In the genomic region with DNA sequence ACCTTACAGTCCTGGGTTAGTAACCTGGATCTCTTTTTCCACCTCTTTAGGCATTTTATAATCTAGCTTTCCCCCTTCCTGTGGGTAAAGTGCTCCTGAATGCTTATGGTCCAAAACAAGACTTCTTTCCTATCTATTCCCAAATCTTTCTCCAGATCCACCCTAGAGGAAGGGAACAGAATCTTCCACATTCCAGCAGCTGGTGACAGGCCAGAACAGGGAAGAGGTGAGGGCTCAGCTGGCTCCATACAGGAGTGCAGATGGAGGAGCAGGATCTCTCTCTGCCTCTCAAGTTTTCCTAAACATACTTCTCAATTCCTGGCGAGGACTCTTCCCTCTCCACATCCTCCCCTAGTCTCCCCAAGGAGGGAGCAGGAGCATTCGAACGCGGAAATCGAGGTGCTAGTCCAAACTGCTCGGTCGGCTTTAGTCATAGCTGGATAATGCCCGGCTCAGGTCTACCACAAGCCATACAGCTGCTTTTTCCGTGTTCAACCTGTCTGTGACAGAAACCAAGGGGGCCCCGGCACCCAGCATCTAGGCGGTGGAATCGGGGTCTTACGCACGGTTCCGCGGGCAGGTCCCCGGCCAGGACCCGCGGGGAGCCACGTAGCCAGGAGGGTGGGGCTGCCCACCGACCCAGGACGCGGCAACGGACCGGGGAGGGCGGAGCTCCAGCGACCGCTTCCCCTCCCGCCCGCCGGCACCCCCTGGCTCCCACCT, we compare ENCODE assay signal across 8 cellular contexts. TPM values are rescaled to one million over a fixed set of nuclear protein-coding genes. Genes with fewer than 3 reads are reported as not detected.
DNase-seq lines count a peak whose midpoint lies in the region; ATAC-seq and TF ChIP-seq lines count a peak whose summit lies in the region.

No MANE protein-coding gene starts in this region.

- H3K4me3 ChIP-seq in epithelial cell of esophagus (ENCODE audit: low read length) (peak overlapping the region; percentile 92), neutrophil (ENCODE audit: low read depth in 1 of 2, low read length in 1 of 2) (peak overlapping the region; percentile 91 to 93)

- no peak for DNase-seq in activated CD4-positive, alpha-beta T cell treated with anti-CD3 and anti-CD28 coated beads, Interleukin-2, amount 10 ng/mL, durations not matched to agents 24 days and 14 days
- DNase-seq in activated CD4-positive, alpha-beta T cell treated with anti-CD3 and anti-CD28 coated beads for 1 hour = no peak
- DNase-seq in RPMI7951 (ENCODE audit: low read depth) (peak; percentile 38), epithelial cell of esophagus (ENCODE audit: low read depth) (peak; percentile 53), HPDE6-E6E7 (ENCODE audit: extremely low spot score) (no peak), dedifferentiated amniotic fluid mesenchymal stem cell (ENCODE audit: extremely low spot score) (no peak)

- peaks cover 53% of the 10 kb centered on the region for H3K4me1 Mint-ChIP-seq in activated CD4-positive, alpha-beta T cell treated with anti-CD3 and anti-CD28 coated beads, Interleukin-2, amount 10 ng/mL, durations not matched to agents 24 days and 14 days

- peak; percentile 39 for ATAC-seq in HG02798 (IDR thresholded peaks at IDR 0.05; ENCODE audit: poor library complexity, unreplicated experiment)

- TF ChIP-seq CTCF in epithelial cell of esophagus (IDR thresholded peaks at IDR 0.05; ENCODE audit: insufficient read depth, low read depth, low read length, missing control alignments) (peak; percentile 18), neutrophil (IDR thresholded peaks at IDR 0.05) (no peak)

- H3K27ac ChIP-seq in neutrophil = peak overlapping the region; percentile 100

- H3K9me3 Mint-ChIP-seq in activated CD4-positive, alpha-beta T cell treated with anti-CD3 and anti-CD28 coated beads, Interleukin-2, amount 10 ng/mL, durations not matched to agents 24 days and 14 days = no peaks in the 10 kb centered on the region

- H3K36me3 ChIP-seq in neutrophil = peaks cover 7% of the 10 kb centered on the region

- H3K4me1 ChIP-seq in neutrophil (ENCODE audit: control insufficient read depth in 1 of 2, insufficient read depth in 1 of 2, low read depth in 1 of 2, low read length in 1 of 2) = peaks cover 53 to 63% of the 10 kb centered on the region in 2 experiments

- no peaks in the 10 kb centered on the region for H3K27me3 Mint-ChIP-seq in activated CD4-positive, alpha-beta T cell treated with anti-CD3 and anti-CD28 coated beads, Interleukin-2, amount 10 ng/mL, durations not matched to agents 24 days and 14 days

- no peaks in the 10 kb centered on the region for H3K9me3 ChIP-seq in neutrophil

- intact Hi-C loops in activated CD4-positive, alpha-beta T cell treated with anti-CD3 and anti-CD28 coated beads, Interleukin-2, amount 10 ng/mL, durations not matched to agents 24 days and 14 days (cut with micrococcal nuclease) = loop anchor here (1.0 to 5.0 kb wide), 8 partner anchors 8 to 276 kb away; partner anchors contain the start of genes C3orf18, CISH, GNAI2 and HEMK1

- peak overlapping the region; percentile 85 for H3K4me3 Mint-ChIP-seq in activated CD4-positive, alpha-beta T cell treated with anti-CD3 and anti-CD28 coated beads, Interleukin-2, amount 10 ng/mL, durations not matched to agents 24 days and 14 days

- H3K36me3 Mint-ChIP-seq in activated CD4-positive, alpha-beta T cell treated with anti-CD3 and anti-CD28 coated beads, Interleukin-2, amount 10 ng/mL, durations not matched to agents 24 days and 14 days (ENCODE audit: low read depth) = peaks cover 48% of the 10 kb centered on the region

- peak overlapping the region; percentile 99 for H3K27ac Mint-ChIP-seq in activated CD4-positive, alpha-beta T cell treated with anti-CD3 and anti-CD28 coated beads, Interleukin-2, amount 10 ng/mL, durations not matched to agents 24 days and 14 days

- H3K27me3 ChIP-seq in neutrophil = no peaks in the 10 kb centered on the region

RNA-seq across cellular contexts. Expression of gene RASSF1, which starts 4.0 kb away (rescaled TPM):
- total RNA-seq in activated CD4-positive, alpha-beta T cell treated with anti-CD3 and anti-CD28 coated beads, Interleukin-2, amount 10 ng/mL, durations not matched to agents 24 days and 14 days = 68.3 and 68.8 TPM in 2 replicates
- 51.7 and 77.8 TPM in 2 replicates for total RNA-seq in RPMI7951 (2014; rRNA removed; shearing (Covaris generic))

RNA-seq across cellular contexts. Expression of gene TUSC2, which starts 8.6 kb away (rescaled TPM):
- total RNA-seq in activated CD4-positive, alpha-beta T cell treated with anti-CD3 and anti-CD28 coated beads, Interleukin-2, amount 10 ng/mL, durations not matched to agents 24 days and 14 days = 24.4 and 25.0 TPM in 2 replicates
- total RNA-seq in RPMI7951 (2014; rRNA removed; shearing (Covaris generic)) = 26.8 and 33.7 TPM in 2 replicates

RNA-seq across cellular contexts. Expression of gene ZMYND10, which starts 8.9 kb away (rescaled TPM):
- total RNA-seq in activated CD4-positive, alpha-beta T cell treated with anti-CD3 and anti-CD28 coated beads, Interleukin-2, amount 10 ng/mL, durations not matched to agents 24 days and 14 days = 1.2 and 1.3 TPM in 2 replicates
- total RNA-seq in RPMI7951 (2014; rRNA removed; shearing (Covaris generic)) = 2.9 and 5.2 TPM in 2 replicates

RNA-seq across cellular contexts. Expression of gene NPRL2, which starts 14.0 kb away (rescaled TPM):
- 38.1 and 43.0 TPM in 2 replicates for total RNA-seq in activated CD4-positive, alpha-beta T cell treated with anti-CD3 and anti-CD28 coated beads, Interleukin-2, amount 10 ng/mL, durations not matched to agents 24 days and 14 days
- 26.2 and 35.7 TPM in 2 replicates for total RNA-seq in RPMI7951 (2014; rRNA removed; shearing (Covaris generic))

RNA-seq across cellular contexts. Expression of gene CYB561D2, which starts 14.0 kb away (rescaled TPM):
- 23.9 and 27.0 TPM in 2 replicates for total RNA-seq in activated CD4-positive, alpha-beta T cell treated with anti-CD3 and anti-CD28 coated beads, Interleukin-2, amount 10 ng/mL, durations not matched to agents 24 days and 14 days
- 39.7 and 49.1 TPM in 2 replicates for total RNA-seq in RPMI7951 (2014; rRNA removed; shearing (Covaris generic))

Comparison
In these comparisons a context has a peak if more than half of its experiments do, and no peak if none do; other contexts are left out.
1. DNase-seq: peak in RPMI7951 (single experiment) and epithelial cell of esophagus (single experiment); none in activated CD4-positive, alpha-beta T cell treated with anti-CD3 and anti-CD28 coated beads, Interleukin-2, amount 10 ng/mL, durations not matched to agents 24 days and 14 days (single experiment), activated CD4-positive, alpha-beta T cell treated with anti-CD3 and anti-CD28 coated beads for 1 hour (single experiment), HPDE6-E6E7 (single experiment) and dedifferentiated amniotic fluid mesenchymal stem cell (single experiment).